Comparison of ENCODE assay signal across 12 cellular contexts in the genomic region with DNA sequence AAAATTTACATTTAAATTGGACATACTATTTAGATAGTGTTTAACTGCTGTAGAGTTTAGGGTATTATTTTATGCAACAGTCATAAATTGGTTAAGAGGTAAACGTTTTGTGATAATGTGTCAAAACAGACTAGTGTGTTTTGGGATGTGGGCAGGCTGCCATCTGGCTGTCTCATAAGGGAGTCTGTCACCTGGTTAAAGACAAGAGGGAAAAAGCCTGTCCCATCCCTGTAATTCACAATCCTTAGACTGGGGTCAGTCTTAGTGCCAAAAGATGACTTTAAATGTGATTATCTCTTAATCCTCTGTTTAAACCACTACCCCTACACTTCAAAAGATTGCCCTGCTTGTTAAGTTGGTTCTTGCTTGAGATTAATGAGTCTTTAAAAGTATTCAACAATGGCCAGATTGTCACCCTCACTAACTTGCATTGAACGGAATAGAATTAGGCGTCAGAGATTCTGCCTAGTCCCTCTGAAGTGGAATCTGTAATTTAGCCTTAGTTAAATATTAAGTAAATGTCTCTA. TPM values are rescaled to one million over a fixed set of nuclear protein-coding genes. Genes with fewer than 3 reads are reported as not detected.
DNase-seq lines count a peak whose midpoint lies in the region; ATAC-seq and TF ChIP-seq lines count a peak whose summit lies in the region.
"Had no signal": no experiment of that assay in that cellular context is flagged by ENCODE, and none has a peak within 500 bp of the region (broad histone marks: within the 10 kb centered on the region; RNA-seq: fewer than 3 reads in every experiment).

No MANE protein-coding gene starts in this region.

- no peaks in the 10 kb centered on the region for H3K9me3 Mint-ChIP-seq in nephron
- H3K9me3 Mint-ChIP-seq: stimulated activated memory B cell treated with anti-CD40 and anti-IgM and Interleukin-4, amounts not matched to agents 10 μg/mL and 1 μg/mL and 100 μg/mL, for 72 hours had no signal

- POLR2A ChIA-PET in SK-N-SH (lab: Yijun Ruan, JAX) = interaction anchor here (0.7 to 1.2 kb wide), 2 partner anchors 164 to 258 kb away, joined by 3 read pairs; a partner anchor contains a TSS
- POLR2A ChIA-PET in OCI-LY7 (lab: Charles Lee) = interaction anchor here (0.8 to 1.6 kb wide), 2 partner anchors 15 to 23 kb away, joined by 3 to 8 read pairs; no protein-coding TSS in a partner anchor

- no peak overlapping the region for H3K9ac ChIP-seq in SK-N-SH

- peak; percentile 66 for TF ChIP-seq RAD21 in SK-N-SH (IDR thresholded peaks at IDR 0.05; ENCODE audit: low read length)

- H3K4me1 ChIP-seq in SK-N-SH (ENCODE audit: control insufficient read depth in 1 of 2, insufficient read depth in 2 of 2, low read depth in 1 of 2, low read length in 1 of 2) (no peaks in the 10 kb centered on the region), OCI-LY7 (ENCODE audit: insufficient read depth, low read length, poor library complexity, severe bottlenecking) (no peaks in the 10 kb centered on the region)

- no peak overlapping the region for H3K4me3 Mint-ChIP-seq in nephron
- H3K4me3 Mint-ChIP-seq: stimulated activated memory B cell treated with anti-CD40 and anti-IgM and Interleukin-4, amounts not matched to agents 10 μg/mL and 1 μg/mL and 100 μg/mL, for 72 hours had no signal

- peaks cover 45% of the 10 kb centered on the region for H3K4me1 Mint-ChIP-seq in nephron
- H3K4me1 Mint-ChIP-seq: stimulated activated memory B cell treated with anti-CD40 and anti-IgM and Interleukin-4, amounts not matched to agents 10 μg/mL and 1 μg/mL and 100 μg/mL, for 72 hours had no signal

- H3K36me3 Mint-ChIP-seq in nephron (ENCODE audit: low read depth) = no peaks in the 10 kb centered on the region

- no peak for DNase-seq in SK-N-SH
- no peak for DNase-seq in OCI-LY7 (ENCODE audit: low spot score)
- no peak for DNase-seq in DMS79 treated with DMSO at 0.1 percent for 48 hours (lab: John Stamatoyannopoulos, UW)
- DNase-seq in putamen (ENCODE audit: low spot score) = no peak
- no peak for DNase-seq in left lobe of liver (ENCODE audit: low spot score)
- DNase-seq: activated CD8-positive, alpha-beta memory T cell treated with anti-CD3 and anti-CD28 coated beads for 24 hours; Kasumi-1; SIG-M5 had no signal

- H3K27me3 Mint-ChIP-seq in nephron (ENCODE audit: low read depth) = peaks cover 19% of the 10 kb centered on the region
- H3K27me3 Mint-ChIP-seq: stimulated activated memory B cell treated with anti-CD40 and anti-IgM and Interleukin-4, amounts not matched to agents 10 μg/mL and 1 μg/mL and 100 μg/mL, for 72 hours had no signal

- H2AFZ ChIP-seq in SK-N-SH (ENCODE audit: low read depth) (no peak overlapping the region), OCI-LY7 (ENCODE audit: low read length) (no peak overlapping the region)

- H3K9me2 ChIP-seq in SK-N-SH (no peaks in the 10 kb centered on the region), OCI-LY7 (ENCODE audit: insufficient read depth, low read length) (no peaks in the 10 kb centered on the region)

- CTCF ChIA-PET in SK-N-SH (lab: Yijun Ruan, JAX) = interaction anchor here (0.6 to 5.4 kb wide), 12 partner anchors 15 to 431 kb away, joined by 3 to 42 read pairs (median 4); a partner anchor contains a TSS
- CTCF ChIA-PET in OCI-LY7 (lab: Charles Lee; ENCODE audit: unreplicated experiment) = no interaction called here

- H3K27ac Mint-ChIP-seq in nephron = peak overlapping the region; percentile 30 to 94 (median 53)
- H3K27ac Mint-ChIP-seq: stimulated activated memory B cell treated with anti-CD40 and anti-IgM and Interleukin-4, amounts not matched to agents 10 μg/mL and 1 μg/mL and 100 μg/mL, for 72 hours had no signal

- intact Hi-C loops in OCI-LY7 (cut with micrococcal nuclease; ENCODE audit: unreplicated experiment) = no loop called here

- H3K4me2 ChIP-seq in SK-N-SH (no peak overlapping the region), OCI-LY7 (ENCODE audit: low read length) (no peak overlapping the region)

- H3K4me3 ChIP-seq in SK-N-SH (ENCODE audit: low read depth in 2 of 2, low read length in 1 of 2) = no peak overlapping the region
- H3K4me3 ChIP-seq in OCI-LY7 (ENCODE audit: low read depth, low read length, poor library complexity, severe bottlenecking) = no peak overlapping the region

- H3K79me2 ChIP-seq in SK-N-SH (ENCODE audit: insufficient read depth) = no peaks in the 10 kb centered on the region
- H3K79me2 ChIP-seq in OCI-LY7 (ENCODE audit: insufficient read depth, low read depth, low read length) = no peaks in the 10 kb centered on the region

- BruUV-seq in OCI-LY7 (replicated peaks; lab: Mats Ljungman, UMichigan) = no TSS peak

- TF ChIP-seq EP300 in SK-N-SH (IDR thresholded peaks at IDR 0.05; ENCODE audit: borderline replicate concordance in 1 of 2, low read depth in 1 of 2, low read length in 1 of 2) = no peak

- ATAC-seq in SK-N-SH treated with all-trans-retinoic acid at 6 μM for 48 hours (no peak), HG03175 (IDR thresholded peaks at IDR 0.05; ENCODE audit: unreplicated experiment) (peak; percentile 50), left lobe of liver (no peak)
- ATAC-seq: stimulated activated memory B cell treated with anti-CD40 and anti-IgM and Interleukin-4, amounts not matched to agents 10 μg/mL and 1 μg/mL and 100 μg/mL, for 72 hours had no signal

- 33% methylated on average over 3 of the region's 3 CpGs for WGBS in SK-N-SH (ENCODE audit: low lambda C conversion rate)

- H4K20me1 ChIP-seq in SK-N-SH (ENCODE audit: insufficient read depth) = no peaks in the 10 kb centered on the region
- no peaks in the 10 kb centered on the region for H4K20me1 ChIP-seq in OCI-LY7 (ENCODE audit: insufficient read depth, low read length)

- H3K36me3 ChIP-seq in SK-N-SH (replicated peaks in 1 of 2; ENCODE audit: control insufficient read depth in 1 of 2, insufficient read depth in 2 of 2, low read length in 1 of 2) = no peaks in the 10 kb centered on the region
- H3K36me3 ChIP-seq in OCI-LY7 (ENCODE audit: insufficient read depth, low read length) = no peaks in the 10 kb centered on the region

- H3F3A ChIP-seq in SK-N-SH (replicated peaks; ENCODE audit: insufficient read depth) = no peaks in the 10 kb centered on the region

- no peak overlapping the region for H3K27ac ChIP-seq in SK-N-SH (ENCODE audit: low read depth in 2 of 2, low read length in 1 of 2)
- H3K27ac ChIP-seq in OCI-LY7 (ENCODE audit: low read depth, low read length, poor library complexity, severe bottlenecking) = no peak overlapping the region

- no peaks in the 10 kb centered on the region for H3K27me3 ChIP-seq in SK-N-SH (ENCODE audit: insufficient read depth)

- no peak for TF ChIP-seq CTCF in SK-N-SH (IDR thresholded peaks at IDR 0.05)
- 0 out of 2 replicates have a peak, but pooled peaks have one; percentile 23 for TF ChIP-seq CTCF in OCI-LY7 (conservative IDR thresholded peaks at IDR 0.05; ENCODE audit: low read length)
- TF ChIP-seq CTCF in nephron (IDR thresholded peaks at IDR 0.05; ENCODE audit: unreplicated experiment in 3 of 3) = peak in 1 of 3 experiments; percentile 22

- H3K9me3 ChIP-seq in SK-N-SH (no peaks in the 10 kb centered on the region), OCI-LY7 (ENCODE audit: low read length) (no peaks in the 10 kb centered on the region)

TF ChIP-seq in SK-N-SH, 30 proteins besides CTCF, POLR2A, EP300 and RAD21:
- no peak for TF ChIP-seq IRF3 (IDR thresholded peaks at IDR 0.05; ENCODE audit: low read depth, low read length)
- no peak for TF ChIP-seq CHD2 (IDR thresholded peaks at IDR 0.05; ENCODE audit: low read length, partially characterized antibody)
- TF ChIP-seq RCOR1 (IDR thresholded peaks at IDR 0.05; ENCODE audit: low read length) = no peak
- peak; percentile 47; the same call in 1 of the 2 replicates for TF ChIP-seq SMC3 (IDR thresholded peaks at IDR 0.05; ENCODE audit: low read depth, low read length)
- TF ChIP-seq SIN3A (IDR thresholded peaks at IDR 0.05; ENCODE audit: borderline replicate concordance, low read depth, low read length) = no peak

TF ChIP-seq in SK-N-SH treated with all-trans-retinoic acid at 6 μM for 48 hours, 23 proteins besides CTCF, POLR2A, EP300 and RAD21 (continues in another document):
- TF ChIP-seq BACH2 (CRISPR knock-in tag; IDR thresholded peaks at IDR 0.05; ENCODE audit: borderline replicate concordance) = no peak
- TF ChIP-seq SNAI2 (CRISPR knock-in tag; IDR thresholded peaks at IDR 0.05) = no peak
- TF ChIP-seq, protein P1, sequence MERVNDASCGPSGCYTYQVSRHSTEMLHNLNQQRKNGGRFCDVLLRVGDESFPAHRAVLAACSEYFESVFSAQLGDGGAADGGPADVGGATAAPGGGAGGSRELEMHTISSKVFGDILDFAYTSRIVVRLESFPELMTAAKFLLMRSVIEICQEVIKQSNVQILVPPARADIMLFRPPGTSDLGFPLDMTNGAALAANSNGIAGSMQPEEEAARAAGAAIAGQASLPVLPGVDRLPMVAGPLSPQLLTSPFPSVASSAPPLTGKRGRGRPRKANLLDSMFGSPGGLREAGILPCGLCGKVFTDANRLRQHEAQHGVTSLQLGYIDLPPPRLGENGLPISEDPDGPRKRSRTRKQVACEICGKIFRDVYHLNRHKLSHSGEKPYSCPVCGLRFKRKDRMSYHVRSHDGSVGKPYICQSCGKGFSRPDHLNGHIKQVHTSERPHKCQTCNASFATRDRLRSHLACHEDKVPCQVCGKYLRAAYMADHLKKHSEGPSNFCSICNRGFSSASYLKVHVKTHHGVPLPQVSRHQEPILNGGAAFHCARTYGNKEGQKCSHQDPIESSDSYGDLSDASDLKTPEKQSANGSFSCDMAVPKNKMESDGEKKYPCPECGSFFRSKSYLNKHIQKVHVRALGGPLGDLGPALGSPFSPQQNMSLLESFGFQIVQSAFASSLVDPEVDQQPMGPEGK (CRISPR knock-in tag; IDR thresholded peaks at IDR 0.05; ENCODE audit: borderline replicate concordance) = no peak
- no peak for TF ChIP-seq CSDC2 (CRISPR knock-in tag; IDR thresholded peaks at IDR 0.05)
- TF ChIP-seq, protein P2, sequence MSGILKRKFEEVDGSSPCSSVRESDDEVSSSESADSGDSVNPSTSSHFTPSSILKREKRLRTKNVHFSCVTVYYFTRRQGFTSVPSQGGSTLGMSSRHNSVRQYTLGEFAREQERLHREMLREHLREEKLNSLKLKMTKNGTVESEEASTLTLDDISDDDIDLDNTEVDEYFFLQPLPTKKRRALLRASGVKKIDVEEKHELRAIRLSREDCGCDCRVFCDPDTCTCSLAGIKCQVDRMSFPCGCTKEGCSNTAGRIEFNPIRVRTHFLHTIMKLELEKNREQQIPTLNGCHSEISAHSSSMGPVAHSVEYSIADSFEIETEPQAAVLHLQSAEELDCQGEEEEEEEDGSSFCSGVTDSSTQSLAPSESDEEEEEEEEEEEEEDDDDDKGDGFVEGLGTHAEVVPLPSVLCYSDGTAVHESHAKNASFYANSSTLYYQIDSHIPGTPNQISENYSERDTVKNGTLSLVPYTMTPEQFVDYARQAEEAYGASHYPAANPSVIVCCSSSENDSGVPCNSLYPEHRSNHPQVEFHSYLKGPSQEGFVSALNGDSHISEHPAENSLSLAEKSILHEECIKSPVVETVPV (CRISPR knock-in tag; IDR thresholded peaks at IDR 0.05) = no peak
- no peak for TF ChIP-seq TCF4 (CRISPR knock-in tag; IDR thresholded peaks at IDR 0.05; ENCODE audit: borderline replicate concordance)
- no peak for TF ChIP-seq ZNF8 (CRISPR knock-in tag; IDR thresholded peaks at IDR 0.05)

RNA-seq across cellular contexts. Expression of gene SGPP2, which starts 59.2 kb away (rescaled TPM):
- polyA plus RNA-seq in SK-N-SH (2012; rRNA removed) = 0.03 TPM in 2 replicates
- 0.08 and 0.10 TPM in 2 replicates for polyA plus RNA-seq in SK-N-SH (2012; cell fraction: cytosol; rRNA removed)
- 0.01 and 0.04 TPM in 2 replicates for polyA plus RNA-seq in SK-N-SH (2012; cell fraction: nucleus; rRNA removed)
- not detected in 2 replicates for total RNA-seq in OCI-LY7 (2014; rRNA removed; shearing (Covaris generic))
- total RNA-seq in OCI-LY7 (2022) = not detected in 2 replicates
- 0.23 TPM for total RNA-seq in left lobe of liver
